In the genomic region with DNA sequence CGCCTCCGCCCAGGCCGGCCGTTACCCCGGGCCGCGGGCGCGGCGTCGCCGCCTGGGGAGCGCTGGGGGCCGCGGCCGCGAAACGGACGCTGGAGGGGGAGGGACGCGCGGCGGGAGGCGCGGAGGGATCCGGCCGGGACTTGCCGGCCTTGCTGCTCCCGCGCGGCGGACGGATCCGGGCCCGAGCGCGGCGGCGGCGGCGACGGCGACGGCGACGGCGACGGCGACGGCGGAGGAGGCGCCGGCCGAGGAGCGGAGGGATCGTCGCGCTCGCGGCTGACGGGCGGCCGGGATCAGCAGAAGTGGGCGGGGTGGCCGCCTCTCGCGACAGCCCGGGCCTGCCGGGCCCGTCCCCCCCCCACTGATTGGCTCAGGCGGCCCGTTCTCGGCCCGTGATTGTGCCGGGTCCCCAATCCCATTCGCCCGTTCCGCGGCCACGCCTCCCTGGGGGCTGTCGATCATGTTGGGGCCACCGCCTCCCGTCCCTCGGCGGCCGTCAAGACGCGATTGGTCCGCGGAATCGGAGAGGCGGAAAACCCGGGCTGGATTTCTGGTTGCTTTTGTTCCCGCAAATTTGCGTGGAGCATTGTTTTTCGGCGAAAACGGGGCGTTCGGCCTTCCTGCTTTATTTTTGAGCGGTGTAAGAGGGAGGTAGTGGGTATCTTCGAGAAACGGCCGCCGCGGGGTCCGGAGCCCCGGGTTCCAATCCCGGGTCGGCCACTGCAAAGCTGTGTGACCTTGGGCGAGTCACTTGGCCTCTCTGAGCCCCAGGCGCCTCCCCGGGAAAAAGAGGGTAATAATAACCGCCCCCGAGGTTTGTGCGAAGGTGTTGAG, we compare ENCODE assay signal across 8 cellular contexts. TPM values are rescaled to one million over a fixed set of nuclear protein-coding genes. Genes with fewer than 3 reads are reported as not detected.
DNase-seq lines count a peak whose midpoint lies in the region; ATAC-seq and TF ChIP-seq lines count a peak whose summit lies in the region.

ZCCHC14 (minus strand) TSS at position 304 of the 834 bp plus-strand sequence. CDS start 786 bp downstream, outside the sequence.

- H3K9me3 Mint-ChIP-seq in CD14-positive monocyte, result peaks cover 0 to 3% (median 0%) of the 10 kb centered on the region in 7 donors
- no peaks in the 10 kb centered on the region for H3K9me3 Mint-ChIP-seq in activated CD8-positive, alpha-beta T cell treated with anti-CD3 and anti-CD28 coated beads, Interleukin-2, amount 10 ng/mL, durations not matched to agents 7 days and 5 days (ENCODE audit: insufficient read depth)

- H3K36me3 Mint-ChIP-seq in CD14-positive monocyte, result peaks cover 4 to 7% of the 10 kb centered on the region in 2 donors
- H3K36me3 Mint-ChIP-seq in activated CD8-positive, alpha-beta T cell treated with anti-CD3 and anti-CD28 coated beads, Interleukin-2, amount 10 ng/mL, durations not matched to agents 7 days and 5 days (ENCODE audit: low read depth), result no peaks in the 10 kb centered on the region

- peaks cover 0 to 15% of the 10 kb centered on the region in 2 donors for H3K4me1 ChIP-seq in lung (ENCODE audit: control insufficient read depth in 2 of 2, insufficient read depth in 2 of 2, low read length in 2 of 2)

- POLR2A ChIA-PET in activated CD8-positive, alpha-beta T cell treated with anti-CD3 and anti-CD28 coated beads, Interleukin-2, amount 10 ng/mL, durations not matched to agents 7 days and 5 days (lab: Charles Lee), result no interaction called here

- 1 to 6% methylated on average over 46 to 116 of the region's 116 CpGs for WGBS in lung, 2 donors

- TF ChIP-seq CTCF in CD14-positive monocyte (IDR thresholded peaks at IDR 0.05) (no peak), lung (IDR thresholded peaks at IDR 0.05; ENCODE audit: control extremely low read depth, extremely low read depth) (no peak)

- intact Hi-C loops in CD14-positive monocyte (cut with micrococcal nuclease), result loop anchor here in 1 of 2 donors (2.0 kb wide), 2 partner anchors 28 to 104 kb away; no protein-coding TSS in a partner anchor

- H3K4me3 ChIP-seq in lung, result peak within 1 kb of the TSS; percentile 81

- DNase-seq in CD14-positive monocyte (ENCODE audit: low spot score), result peak; percentile 98
- DNase-seq in NCI-H774 (lab: John Stamatoyannopoulos, UW), result peak; percentile 91
- peak; percentile 98 for DNase-seq in activated CD8-positive, alpha-beta T cell treated with anti-CD3 and anti-CD28 coated beads, Interleukin-2, amount 10 ng/mL, durations not matched to agents 7 days and 5 days
- peak; percentile 99 for DNase-seq in effector CD4-positive, alpha-beta T cell
- peak; percentile 99 for DNase-seq in lung (ENCODE audit: low spot score)
- peak; percentile 97 to 98 (median 97) for DNase-seq in stimulated activated CD4-positive, alpha-beta T cell treated with anti-CD3 and anti-CD28 coated beads, TNF-alpha, amount 100 ng/mL, for 1 hour (ENCODE audit: low read depth in 3 of 3, low spot score in 1 of 3)

- H3K4me1 Mint-ChIP-seq in CD14-positive monocyte, result peaks cover 54% of the 10 kb centered on the region
- peaks cover 43% of the 10 kb centered on the region for H3K4me1 Mint-ChIP-seq in activated CD8-positive, alpha-beta T cell treated with anti-CD3 and anti-CD28 coated beads, Interleukin-2, amount 10 ng/mL, durations not matched to agents 7 days and 5 days (ENCODE audit: low read depth)

- H3K27ac Mint-ChIP-seq in CD14-positive monocyte, result peak within 1 kb of the TSS in 4 of 7 donors; percentile 7 to 79 (median 50)
- peak within 1 kb of the TSS; percentile 35 for H3K27ac Mint-ChIP-seq in activated CD8-positive, alpha-beta T cell treated with anti-CD3 and anti-CD28 coated beads, Interleukin-2, amount 10 ng/mL, durations not matched to agents 7 days and 5 days

- no peaks in the 10 kb centered on the region for H3K27me3 ChIP-seq in lung (ENCODE audit: control insufficient read depth, insufficient read depth)

- H3K27me3 Mint-ChIP-seq in CD14-positive monocyte (ENCODE audit: low read depth in 3 of 3), result peaks cover 34 to 68% (median 61%) of the 10 kb centered on the region in 3 donors
- H3K27me3 Mint-ChIP-seq in activated CD8-positive, alpha-beta T cell treated with anti-CD3 and anti-CD28 coated beads, Interleukin-2, amount 10 ng/mL, durations not matched to agents 7 days and 5 days (ENCODE audit: low read depth), result peaks cover 42% of the 10 kb centered on the region

- CTCF ChIA-PET in activated CD8-positive, alpha-beta T cell treated with anti-CD3 and anti-CD28 coated beads, Interleukin-2, amount 10 ng/mL, durations not matched to agents 7 days and 5 days (lab: Charles Lee), result no interaction called here

- peak within 1 kb of the TSS; percentile 80 to 91 for H3K4me3 Mint-ChIP-seq in CD14-positive monocyte
- H3K4me3 Mint-ChIP-seq in activated CD8-positive, alpha-beta T cell treated with anti-CD3 and anti-CD28 coated beads, Interleukin-2, amount 10 ng/mL, durations not matched to agents 7 days and 5 days, result peak within 1 kb of the TSS; percentile 74

- no peaks in the 10 kb centered on the region for H3K9me3 ChIP-seq in lung (ENCODE audit: control insufficient read depth in 2 of 2, insufficient read depth in 1 of 2, low read length in 1 of 2)

- H3K36me3 ChIP-seq in lung (ENCODE audit: control insufficient read depth in 2 of 2, insufficient read depth in 2 of 2, low read length in 2 of 2), result peaks cover 0 to 2% of the 10 kb centered on the region in 2 donors

- peak within 1 kb of the TSS; percentile 42 to 87 for H3K27ac ChIP-seq in lung (ENCODE audit: low read depth in 1 of 2, low read length in 1 of 2)

- ATAC-seq in GM19372 (IDR thresholded peaks at IDR 0.05; ENCODE audit: low read depth, unreplicated experiment) (peak; percentile 93), HG03558 (IDR thresholded peaks at IDR 0.05; ENCODE audit: extremely low read depth, unreplicated experiment) (peak; percentile 41), lung (ENCODE audit: insufficient read depth, low FRiP score) (peak; percentile 99)
- peak; percentile 99 for ATAC-seq in activated CD8-positive, alpha-beta T cell treated with anti-CD3 and anti-CD28 coated beads, Interleukin-2, amount 10 ng/mL, durations not matched to agents 7 days and 5 days

RNA-seq across cellular contexts. Expression of gene ZCCHC14, which starts in this region (rescaled TPM):
- under 1 TPM; 0.11 to 0.22 TPM for polyA plus RNA-seq in CD14-positive monocyte
- total RNA-seq in activated CD8-positive, alpha-beta T cell treated with anti-CD3 and anti-CD28 coated beads, Interleukin-2, amount 10 ng/mL, durations not matched to agents 7 days and 5 days, result 1 to 10 TPM; 2.6 to 2.7 TPM
- 10 to 100 TPM; 28.9 to 31.1 TPM for total RNA-seq in lung
- polyA plus RNA-seq in lung, result 1 to 10 TPM; 7.4 to 9.8 TPM

Comparison
In these comparisons a context has a peak if more than half of its experiments do, and no peak if none do; other contexts are left out.
1. Peak in every context shown above with its lines: DNase-seq, ATAC-seq, H3K4me3 ChIP-seq and H3K27ac ChIP-seq.
2. RNA of gene ZCCHC14 (total RNA-seq): 28.9 to 31.1 TPM in lung; 2.6 to 2.7 TPM in activated CD8-positive, alpha-beta T cell treated with anti-CD3 and anti-CD28 coated beads, Interleukin-2, amount 10 ng/mL, durations not matched to agents 7 days and 5 days; every median in the first group is over 4 times any median in the second.
3. RNA of gene ZCCHC14 (polyA plus RNA-seq): 7.4 to 9.8 TPM in lung; 0.11 to 0.22 TPM in CD14-positive monocyte; every median in the first group is over 4 times any median in the second.
4. Peak in DNase-seq in CD14-positive monocyte; RNA of the gene not detected or under 1 TPM.
5. ATAC-seq: peak in every context shown above with its lines; median percentile 99 in activated CD8-positive, alpha-beta T cell treated with anti-CD3 and anti-CD28 coated beads, Interleukin-2, amount 10 ng/mL, durations not matched to agents 7 days and 5 days; 99 in lung; 93 in GM19372; 41 in HG03558.